In genomic region chr21:36753556-36753955, GRCh38 we compare ENCODE assay signal across 20 cellular contexts. TPM values are rescaled to one million over a fixed set of nuclear protein-coding genes. Genes with fewer than 3 reads are reported as not detected.
DNase-seq lines count a peak whose midpoint lies in the region; ATAC-seq, FAIRE-seq and TF ChIP-seq lines count a peak whose summit lies in the region.
"Had no signal": no experiment of that assay in that cellular context is flagged by ENCODE, and none has a peak within 500 bp of the region (broad histone marks: within the 10 kb centered on the region; RNA-seq: fewer than 3 reads in every experiment).

No MANE protein-coding gene starts in this region.

- TF ChIP-seq CTCF in epithelial cell of esophagus (IDR thresholded peaks at IDR 0.05; ENCODE audit: insufficient read depth, low read depth, low read length, missing control alignments) (no peak), osteocyte (IDR thresholded peaks at IDR 0.05) (no peak)

- H3K36me3 Mint-ChIP-seq in osteocyte (ENCODE audit: unreplicated experiment): peaks cover 18% of the 10 kb centered on the region

- no peak overlapping the region for H3K4me3 ChIP-seq in epithelial cell of esophagus (ENCODE audit: low read length)
- H3K4me3 ChIP-seq: lower lobe of right lung had no signal

- peaks cover 33% of the 10 kb centered on the region for H3K4me1 Mint-ChIP-seq in osteocyte (ENCODE audit: unreplicated experiment)

- DNase-seq in Daoy (ENCODE audit: low read depth): peak; percentile 49
- peak; percentile 48 for DNase-seq in RCC 7860 (ENCODE audit: low spot score)
- DNase-seq in epithelial cell of esophagus (ENCODE audit: low read depth): peak; percentile 49
- no peak for DNase-seq in osteocyte (ENCODE audit: extremely low spot score, unreplicated experiment)
- DNase-seq in GM19239 (ENCODE audit: insufficient read length, low spot score): no peak
- DNase-seq in substantia nigra (lab: John Stamatoyannopoulos, UW): no peak
- DNase-seq in T-helper 1 cell: no peak
- DNase-seq: activated CD4-positive, alpha-beta T cell treated with anti-CD3 and anti-CD28 coated beads for 1 hour; lower lobe of right lung; NCI-H187 treated with DMSO at 0.1 percent for 48 hours; NCI-H524; OCI-M1; stimulated activated CD4-positive, alpha-beta T cell treated with anti-CD3 and anti-CD28 coated beads, Interleukin-12 subunit alpha, Interleukin-12 subunit beta, amount 100 ng/mL, for 4 hours had no signal

- H3K9me3 Mint-ChIP-seq in osteocyte (ENCODE audit: unreplicated experiment): no peaks in the 10 kb centered on the region
- H3K9me3 Mint-ChIP-seq: activated naive CD4-positive, alpha-beta T cell treated with anti-CD3 and anti-CD28 coated beads, Interleukin-2, amount 50 U/mL, for 24 hours had no signal

- no peaks in the 10 kb centered on the region for H3K27me3 Mint-ChIP-seq in osteocyte (ENCODE audit: unreplicated experiment)

- FAIRE-seq in RCC 7860 (lab: Jason Lieb, UNC) (no peak), GM19239 (lab: Jason Lieb, UNC) (no peak)
- FAIRE-seq: GM12892 had no signal

- no peak overlapping the region for H3K27ac ChIP-seq in substantia nigra (ENCODE audit: low read depth, low read length, poor library complexity, severe bottlenecking)
- H3K27ac ChIP-seq: epithelial cell of prostate, HL-60, lower lobe of right lung, neutrophil had no signal

- H3K4me3 Mint-ChIP-seq in osteocyte (ENCODE audit: unreplicated experiment): no peak overlapping the region
- H3K4me3 Mint-ChIP-seq: activated naive CD4-positive, alpha-beta T cell treated with anti-CD3 and anti-CD28 coated beads, Interleukin-2, amount 50 U/mL, for 24 hours had no signal

- ATAC-seq in GM19328 (IDR thresholded peaks at IDR 0.05; ENCODE audit: unreplicated experiment): no peak
- ATAC-seq: lower lobe of right lung had no signal

- H3K27ac Mint-ChIP-seq in osteocyte (ENCODE audit: unreplicated experiment): peak overlapping the region; percentile 36
- H3K27ac Mint-ChIP-seq: activated naive CD4-positive, alpha-beta T cell treated with anti-CD3 and anti-CD28 coated beads, Interleukin-2, amount 50 U/mL, for 24 hours had no signal

RNA-seq across cellular contexts. Expression of gene SIM2, which starts 54.6 kb away (rescaled TPM):
- 12.9 and 16.5 TPM in 2 replicates for total RNA-seq in Daoy (2014; rRNA removed; shearing (Covaris generic))
- total RNA-seq in osteocyte: 0.86 and 1.5 TPM in 2 replicates
- total RNA-seq: cerebellum, lower lobe of right lung had no signal

Comparison
In these comparisons a context has a peak if more than half of its experiments do, and no peak if none do; other contexts are left out.
1. DNase-seq: peak in Daoy (single experiment), RCC 7860 (single experiment) and epithelial cell of esophagus (single experiment); none in osteocyte (single experiment), GM19239 (single experiment), substantia nigra (0 of 49) and T-helper 1 cell (0 of 5).